ENCODE assay signal across 8 cellular contexts in genomic region chr13:48093588-48093987, GRCh38. TPM values are rescaled to one million over a fixed set of nuclear protein-coding genes. Genes with fewer than 3 reads are reported as not detected.
DNase-seq lines count a peak whose midpoint lies in the region; ATAC-seq and TF ChIP-seq lines count a peak whose summit lies in the region.

No MANE protein-coding gene starts in this region.

- no peak overlapping the region for H3K27ac ChIP-seq in colonic mucosa
- peak overlapping the region; percentile 99 for H3K27ac ChIP-seq in naive thymus-derived CD4-positive, alpha-beta T cell (ENCODE audit: low read depth, low read length)

- no peak for DNase-seq in AG09309 (ENCODE audit: low read depth)
- DNase-seq in colonic mucosa: no peak
- DNase-seq in naive thymus-derived CD4-positive, alpha-beta T cell: no peak
- no peak for DNase-seq in T-helper 9 cell
- DNase-seq in glomerular visceral epithelial cell (ENCODE audit: extremely low spot score): no peak
- no peak for DNase-seq in DMS 273 (lab: John Stamatoyannopoulos, UW; ENCODE audit: unreplicated experiment)

- no peaks in the 10 kb centered on the region for H3K36me3 ChIP-seq in colonic mucosa
- H3K36me3 ChIP-seq in naive thymus-derived CD4-positive, alpha-beta T cell (ENCODE audit: control insufficient read depth in 2 of 3, insufficient read depth in 3 of 3, low read length in 3 of 3): peaks cover 0 to 11% (median 0%) of the 10 kb centered on the region in 3 experiments

- no peak overlapping the region for H3K9ac ChIP-seq in colonic mucosa (ENCODE audit: low read depth in 2 of 2, low read length in 2 of 2)

- H3K4me1 ChIP-seq in colonic mucosa: peaks cover 12% of the 10 kb centered on the region
- H3K4me1 ChIP-seq in naive thymus-derived CD4-positive, alpha-beta T cell (ENCODE audit: control insufficient read depth in 2 of 2, insufficient read depth in 2 of 2, low read length in 2 of 2): peaks cover 16 to 26% of the 10 kb centered on the region in 2 donors

- no peaks in the 10 kb centered on the region for H3K9me3 ChIP-seq in colonic mucosa
- no peaks in the 10 kb centered on the region for H3K9me3 ChIP-seq in naive thymus-derived CD4-positive, alpha-beta T cell (ENCODE audit: control insufficient read depth in 2 of 3, low read length in 3 of 3)

- intact Hi-C loops in colonic mucosa (cut with DNase I): loop anchor here (10.0 kb wide), 1 partner anchor 59 kb away; the partner anchor contains the start of gene NUDT15
- intact Hi-C loops in naive thymus-derived CD4-positive, alpha-beta T cell (cut with micrococcal nuclease): loop anchor here (10.0 kb wide), 3 partner anchors 491 to 1351 kb away; partner anchors contain the start of genes CAB39L (in 1 of the 2), CYSLTR2 (in 1 of the 2) and SETDB2 (in 1 of the 2)

- H3K27me3 ChIP-seq in colonic mucosa: no peaks in the 10 kb centered on the region
- no peaks in the 10 kb centered on the region for H3K27me3 ChIP-seq in naive thymus-derived CD4-positive, alpha-beta T cell (ENCODE audit: control insufficient read depth in 2 of 2, insufficient read depth in 2 of 2, low read length in 2 of 2)

- TF ChIP-seq CTCF in AG09309 (IDR thresholded peaks at IDR 0.05; ENCODE audit: control insufficient read depth, insufficient read depth, low read depth, low read length, missing control alignments) (no peak), colonic mucosa (IDR thresholded peaks at IDR 0.05) (no peak)

- peaks cover 29 to 52% (median 31%) of the 10 kb centered on the region in 3 donors for H3K4me1 Mint-ChIP-seq in IgD-negative memory B cell
- H3K4me1 Mint-ChIP-seq in naive thymus-derived CD4-positive, alpha-beta T cell: peaks cover 30 to 69% (median 60%) of the 10 kb centered on the region in 7 donors

- H3K4me3 Mint-ChIP-seq in IgD-negative memory B cell: peak overlapping the region; percentile 95 to 99 (median 98)
- H3K4me3 Mint-ChIP-seq in naive thymus-derived CD4-positive, alpha-beta T cell: peak overlapping the region; percentile 94 to 99 (median 96)

- H3K9me3 Mint-ChIP-seq in IgD-negative memory B cell: no peaks in the 10 kb centered on the region
- H3K9me3 Mint-ChIP-seq in naive thymus-derived CD4-positive, alpha-beta T cell: peaks cover 0 to 4% (median 0%) of the 10 kb centered on the region in 11 donors

- H3K36me3 Mint-ChIP-seq in IgD-negative memory B cell: peaks cover 2% of the 10 kb centered on the region
- peaks cover 0 to 6% (median 1%) of the 10 kb centered on the region in 5 donors for H3K36me3 Mint-ChIP-seq in naive thymus-derived CD4-positive, alpha-beta T cell

- ATAC-seq in naive thymus-derived CD4-positive, alpha-beta T cell: no peak
- ATAC-seq in esophagus mucosa: no peak

- H3K27ac Mint-ChIP-seq in IgD-negative memory B cell: peak overlapping the region in 2 of 3 donors; percentile 71 to 96
- H3K27ac Mint-ChIP-seq in naive thymus-derived CD4-positive, alpha-beta T cell: peak overlapping the region; percentile 14 to 98 (median 96)

- H3K27me3 Mint-ChIP-seq in IgD-negative memory B cell: no peaks in the 10 kb centered on the region
- H3K27me3 Mint-ChIP-seq in naive thymus-derived CD4-positive, alpha-beta T cell: peaks cover 0 to 3% (median 0%) of the 10 kb centered on the region in 5 donors

- POLR2A ChIA-PET in naive thymus-derived CD4-positive, alpha-beta T cell (lab: Charles Lee): interaction anchor here (1.0 to 2.4 kb wide), 7 partner anchors 15 to 882 kb away, joined by 4 to 14 read pairs (median 7); partner anchors contain the start of genes FNDC3A, ITM2B and NUDT15

- CTCF ChIA-PET in naive thymus-derived CD4-positive, alpha-beta T cell (lab: Charles Lee): interaction anchor here (1.8 to 2.2 kb wide), 2 partner anchors 15 to 56 kb away, joined by 7 to 13 read pairs; partner anchors contain the start of gene NUDT15

- peak overlapping the region; percentile 93 for H3K4me3 ChIP-seq in AG09309 (ENCODE audit: control insufficient read depth, low read depth, low read length)
- peak overlapping the region; percentile 94 for H3K4me3 ChIP-seq in colonic mucosa
- peak overlapping the region; percentile 90 for H3K4me3 ChIP-seq in naive thymus-derived CD4-positive, alpha-beta T cell (ENCODE audit: low read length)

RNA-seq across cellular contexts. Expression of gene MED4, which starts 1.3 kb away (rescaled TPM):
- 76.6 TPM for polyA plus RNA-seq in IgD-negative memory B cell
- total RNA-seq in colonic mucosa: 10 to 100 TPM; 38.8 to 44.0 TPM
- total RNA-seq in naive thymus-derived CD4-positive, alpha-beta T cell: 10 to 100 TPM; 43.4 to 60.9 (median 50.0) TPM
- 10 to 100 TPM; 79.8 to 90.0 TPM for polyA plus RNA-seq in naive thymus-derived CD4-positive, alpha-beta T cell
- total RNA-seq in esophagus mucosa: 34.2 TPM

RNA-seq across cellular contexts. Expression of gene NUDT15, which starts 56.1 kb away (rescaled TPM):
- 9.2 TPM for polyA plus RNA-seq in IgD-negative memory B cell
- 10 to 100 TPM; 24.5 to 43.8 TPM for total RNA-seq in colonic mucosa
- 10 to 100 TPM in 1 of 5 experiments, 1 to 10 TPM in 4; 4.3 to 13.6 (median 8.7) TPM for total RNA-seq in naive thymus-derived CD4-positive, alpha-beta T cell
- polyA plus RNA-seq in naive thymus-derived CD4-positive, alpha-beta T cell: 10 to 100 TPM in 1 of 2 donors, 1 to 10 TPM in 1; 7.2 to 10.0 TPM
- 20.5 TPM for total RNA-seq in esophagus mucosa
